8 cellular contexts compared by ENCODE assay signal in genomic region chr1:225962440-225962975, GRCh38. TPM values are rescaled to one million over a fixed set of nuclear protein-coding genes. Genes with fewer than 3 reads are reported as not detected.
DNase-seq lines count a peak whose midpoint lies in the region; ATAC-seq, FAIRE-seq and TF ChIP-seq lines count a peak whose summit lies in the region.

No MANE protein-coding gene starts in this region.

- no peaks in the 10 kb centered on the region for H4K20me1 ChIP-seq in keratinocyte (ENCODE audit: control insufficient read depth, extremely low read depth, insufficient read depth, low read length)

- H3K4me2 ChIP-seq in keratinocyte (ENCODE audit: control insufficient read depth, extremely low read depth, insufficient read depth, low read depth, low read length), result no peak overlapping the region

- DNase-seq in RPMI8226 (peak; percentile 65), keratinocyte (ENCODE audit: low read depth, low spot score) (no peak)
- peak; percentile 60 for DNase-seq in activated naive CD4-positive, alpha-beta T cell treated with anti-CD3 and anti-CD28 coated beads, Interleukin-2, amount 50 U/mL, for 16 hours
- peak; percentile 29 for DNase-seq in stimulated activated CD8-positive, alpha-beta memory T cell treated with anti-CD3 and anti-CD28 coated beads, Interleukin-12 subunit alpha, Interleukin-12 subunit beta, amount 100 ng/mL, for 4 hours (ENCODE audit: low read depth)

- no peak overlapping the region for H3K27ac ChIP-seq in keratinocyte (ENCODE audit: control insufficient read depth, insufficient read depth, low read length)

- H3K4me3 ChIP-seq in keratinocyte (ENCODE audit: control insufficient read depth in 2 of 3, extremely low read depth in 1 of 3, insufficient read depth in 2 of 3, low read depth in 1 of 3, low read length in 3 of 3), result no peak overlapping the region

- FAIRE-seq in keratinocyte (lab: Jason Lieb, UNC), result no peak

- H2AFZ ChIP-seq in keratinocyte (ENCODE audit: control insufficient read depth, low read length), result no peak overlapping the region

- H3K27me3 ChIP-seq in keratinocyte (ENCODE audit: control insufficient read depth, extremely low read depth, insufficient read depth, low read length), result peaks cover 5% of the 10 kb centered on the region

- H3K4me1 ChIP-seq in ES-I3 (ENCODE audit: insufficient read depth, low read length) (no peaks in the 10 kb centered on the region), keratinocyte (ENCODE audit: control insufficient read depth, extremely low read depth, insufficient read depth, low read length) (no peaks in the 10 kb centered on the region)

- dilution Hi-C loops in keratinocyte (cut with MboI; ENCODE audit: extremely low pct_ligation_motif_present, low sequenced_read_pairs), result no loop called here

- no peaks in the 10 kb centered on the region for H3K79me2 ChIP-seq in keratinocyte (ENCODE audit: control insufficient read depth, insufficient read depth, low read length)

- H3K9ac ChIP-seq in ES-I3 (ENCODE audit: low read depth, low read length), result 0 out of 2 replicates have a peak overlapping the region, but pooled peaks have one; percentile 1
- no peak overlapping the region for H3K9ac ChIP-seq in keratinocyte (ENCODE audit: control insufficient read depth, extremely low read depth, insufficient read depth, low read length)

- H3K9me3 ChIP-seq in ES-I3 (ENCODE audit: control insufficient read depth, insufficient read depth, low read length) (no peaks in the 10 kb centered on the region), keratinocyte (ENCODE audit: control insufficient read depth, low read depth, low read length) (no peaks in the 10 kb centered on the region)

- H3K9me1 ChIP-seq in keratinocyte (ENCODE audit: control insufficient read depth, extremely low read depth, insufficient read depth, low read length), result no peaks in the 10 kb centered on the region

- ATAC-seq in HG02610 (IDR thresholded peaks at IDR 0.05; ENCODE audit: unreplicated experiment), result peak; percentile 62
- no peak for ATAC-seq in HG03457 (IDR thresholded peaks at IDR 0.05; ENCODE audit: unreplicated experiment)
- no peak for ATAC-seq in GM21360 (IDR thresholded peaks at IDR 0.05; ENCODE audit: unreplicated experiment)

- peak in 2 of 3 experiments; percentile 39 for TF ChIP-seq CTCF in keratinocyte (optimal IDR thresholded peaks at IDR 0.05 in 1 of 3, IDR thresholded peaks at IDR 0.05 in 1 of 3, conservative IDR thresholded peaks at IDR 0.05 in 1 of 3; ENCODE audit: extremely low read depth in 1 of 3, insufficient read depth in 2 of 3, low read length in 3 of 3)

- no peaks in the 10 kb centered on the region for H3K36me3 ChIP-seq in ES-I3 (ENCODE audit: insufficient read depth, low read length)
- no peaks in the 10 kb centered on the region for H3K36me3 ChIP-seq in keratinocyte (ENCODE audit: control insufficient read depth in 2 of 2, extremely low read depth in 1 of 2, insufficient read depth in 2 of 2, low read length in 2 of 2)

RNA-seq across cellular contexts. Expression of gene LEFTY2, which starts 21.5 kb away (rescaled TPM):
- not detected in 3 replicates for polyA plus RNA-seq in keratinocyte
- polyA plus RNA-seq in keratinocyte (2011; ENCODE audit: low read depth), result not detected
- polyA plus RNA-seq in keratinocyte (2011; cell fraction: cytosol; rRNA removed), result not detected in 2 replicates
- not detected in 2 replicates for polyA plus RNA-seq in keratinocyte (2011; cell fraction: nucleus; rRNA removed)
- not detected in 2 replicates for polyA plus RNA-seq in keratinocyte (2012; ENCODE audit: low replicate concordance)
- polyA minus RNA-seq in keratinocyte, result not detected in 3 replicates
- polyA minus RNA-seq in keratinocyte (2011; cell fraction: cytosol; rRNA and poly(A)+ RNA removed), result not detected
- not detected in 2 replicates for polyA minus RNA-seq in keratinocyte (2011; cell fraction: nucleus; rRNA and poly(A)+ RNA removed)

RNA-seq across cellular contexts. Expression of gene SDE2, which starts 36.6 kb away (rescaled TPM):
- 11.3 to 15.9 TPM (median 13.4 TPM) in 3 replicates for polyA plus RNA-seq in keratinocyte
- polyA plus RNA-seq in keratinocyte (2011; ENCODE audit: low read depth), result 13.9 TPM
- 8.1 and 10.3 TPM in 2 replicates for polyA plus RNA-seq in keratinocyte (2011; cell fraction: cytosol; rRNA removed)
- 14.3 and 19.8 TPM in 2 replicates for polyA plus RNA-seq in keratinocyte (2011; cell fraction: nucleus; rRNA removed)
- polyA plus RNA-seq in keratinocyte (2012; ENCODE audit: low replicate concordance), result 8.5 and 10.0 TPM in 2 replicates
- polyA minus RNA-seq in keratinocyte, result 3.0 to 11.2 TPM (median 7.4 TPM) in 3 replicates
- polyA minus RNA-seq in keratinocyte (2011; cell fraction: cytosol; rRNA and poly(A)+ RNA removed), result 9.6 TPM
- polyA minus RNA-seq in keratinocyte (2011; cell fraction: nucleus; rRNA and poly(A)+ RNA removed), result 8.2 and 13.8 TPM in 2 replicates

RNA-seq across cellular contexts. Expression of gene PYCR2, which starts 38.5 kb away (rescaled TPM):
- polyA plus RNA-seq in keratinocyte, result 45.5 to 62.3 TPM (median 49.5 TPM) in 3 replicates
- polyA plus RNA-seq in keratinocyte (2011; ENCODE audit: low read depth), result 14.6 TPM
- polyA plus RNA-seq in keratinocyte (2011; cell fraction: cytosol; rRNA removed), result 33.5 and 60.9 TPM in 2 replicates
- polyA plus RNA-seq in keratinocyte (2011; cell fraction: nucleus; rRNA removed), result 86.7 and 102 TPM in 2 replicates
- 27.2 and 63.9 TPM in 2 replicates for polyA plus RNA-seq in keratinocyte (2012; ENCODE audit: low replicate concordance)
- 34.3 to 67.8 TPM (median 43.6 TPM) in 3 replicates for polyA minus RNA-seq in keratinocyte
- 48.7 TPM for polyA minus RNA-seq in keratinocyte (2011; cell fraction: cytosol; rRNA and poly(A)+ RNA removed)
- 23.7 and 24.9 TPM in 2 replicates for polyA minus RNA-seq in keratinocyte (2011; cell fraction: nucleus; rRNA and poly(A)+ RNA removed)
